ENCODE assay signal across 35 cellular contexts in genomic region chr3:2711081-2711480, GRCh38.
"Had no signal": no experiment of that assay in that cellular context is flagged by ENCODE, and none has a peak within 500 bp of the region (broad histone marks: within the 10 kb centered on the region; RNA-seq: fewer than 3 reads in every experiment).

No MANE protein-coding gene starts in this region.

- FAIRE-seq: astrocyte, TTC549 had no signal

- H3K4me1 ChIP-seq: adrenal gland, body of pancreas, breast epithelium had no signal

- H3K36me3 Mint-ChIP-seq: activated CD4-positive, alpha-beta memory T cell treated with anti-CD3 and anti-CD28 coated beads for 36 hours; activated naive CD4-positive, alpha-beta T cell treated with anti-CD3 and anti-CD28 coated beads, Interleukin-2, amount 50 U/mL, for 72 hours; activated naive CD8-positive, alpha-beta T cell treated with anti-CD3 and anti-CD28 coated beads for 36 hours had no signal

- H3K27ac Mint-ChIP-seq: activated B cell treated with CpG ODN at 0.5 μM for 24 hours; activated CD4-positive, alpha-beta memory T cell treated with anti-CD3 and anti-CD28 coated beads for 36 hours; activated CD4-positive, alpha-beta T cell treated with anti-CD3 and anti-CD28 coated beads, Interleukin-2, amount 10 ng/mL, durations not matched to agents 24 days and 14 days; activated CD8-positive, alpha-beta T cell treated with anti-CD3 and anti-CD28 coated beads for 36 hours; activated naive CD4-positive, alpha-beta T cell treated with anti-CD3 and anti-CD28 coated beads for 36 hours; activated naive CD4-positive, alpha-beta T cell treated with anti-CD3 and anti-CD28 coated beads, Interleukin-2, amount 50 U/mL, for 72 hours; activated naive CD8-positive, alpha-beta T cell treated with anti-CD3 and anti-CD28 coated beads for 36 hours; activated T-cell treated with anti-CD3 and anti-CD28 coated beads, Interleukin-2, amount 50 U/mL, for 72 hours; activated T-helper 1 cell treated with anti-CD3 and anti-CD28 coated beads, Interleukin-12 subunit alpha, Interleukin-12 subunit beta, Interleukin-2, Interleukin-4 antibody, amounts not matched to agents 30 ng/mL and 10 ng/mL and 1 ng/mL, durations not matched to agents 14 hours and 24 hours and 36 hours; activated T-helper 17 cell treated with anti-CD3 and anti-CD28 coated beads, Interleukin-2, amount 50 U/mL, for 72 hours; T-helper 2 cell treated with Interferon-gamma antibody and Interleukin-4, amounts not matched to agents 5 μg/mL and 100 μg/mL, for 36 hours had no signal

- H3K36me3 ChIP-seq: adrenal gland, brain microvascular endothelial cell, breast epithelium had no signal

- H3K27me3 Mint-ChIP-seq: activated B cell treated with CpG ODN at 0.5 μM for 24 hours; activated CD4-positive, alpha-beta memory T cell treated with anti-CD3 and anti-CD28 coated beads for 36 hours; activated CD4-positive, alpha-beta T cell treated with anti-CD3 and anti-CD28 coated beads, Interleukin-2, amount 10 ng/mL, durations not matched to agents 24 days and 14 days; activated CD8-positive, alpha-beta T cell treated with anti-CD3 and anti-CD28 coated beads for 36 hours; activated naive CD8-positive, alpha-beta T cell treated with anti-CD3 and anti-CD28 coated beads for 36 hours; activated T-helper 17 cell treated with anti-CD3 and anti-CD28 coated beads, Interleukin-2, amount 50 U/mL, for 72 hours had no signal

- H3K27ac ChIP-seq: adrenal gland, body of pancreas, brain microvascular endothelial cell, breast epithelium, VCaP had no signal

- H3K27me3 ChIP-seq: adrenal gland, body of pancreas, brain microvascular endothelial cell, breast epithelium had no signal

- H3K4me3 ChIP-seq: adrenal gland, body of pancreas, breast epithelium had no signal

- H3K4me1 Mint-ChIP-seq: activated B cell treated with CpG ODN at 0.5 μM for 24 hours; activated CD4-positive, alpha-beta T cell treated with anti-CD3 and anti-CD28 coated beads, Interleukin-2, amount 10 ng/mL, durations not matched to agents 24 days and 14 days; activated naive CD8-positive, alpha-beta T cell treated with anti-CD3 and anti-CD28 coated beads for 36 hours; activated T-helper 17 cell treated with anti-CD3 and anti-CD28 coated beads, Interleukin-2, amount 50 U/mL, for 72 hours had no signal

- DNase-seq: activated B cell treated with CpG ODN at 0.5 μM for 24 hours; activated CD4-positive, alpha-beta memory T cell treated with anti-CD3 and anti-CD28 coated beads for 36 hours; activated CD4-positive, alpha-beta T cell treated with anti-CD3 and anti-CD28 coated beads for 4 hours; activated CD4-positive, alpha-beta T cell treated with anti-CD3 and anti-CD28 coated beads, Interleukin-2, amount 10 ng/mL, durations not matched to agents 24 days and 14 days; activated CD4-positive, alpha-beta T cell treated with anti-CD3 and anti-CD28 coated beads, Interleukin-2, amount 50 U/mL, for 1 hour; activated CD4-positive, alpha-beta T cell treated with anti-CD3 and anti-CD28 coated beads, Interleukin-2, amount 50 U/mL, for 4 hours; activated CD4-positive, CD25-positive, alpha-beta regulatory T cell treated with anti-CD3 and anti-CD28 coated beads, Interleukin-2, amount 50 U/mL, for 72 hours; activated CD8-positive, alpha-beta memory T cell treated with anti-CD3 and anti-CD28 coated beads, Interleukin-2, amount 50 U/mL, for 4 hours; activated CD8-positive, alpha-beta T cell treated with anti-CD3 and anti-CD28 coated beads for 36 hours; activated effector memory CD4-positive, alpha-beta T cell treated with anti-CD3 and anti-CD28 coated beads, Interleukin-2, amount 50 U/mL, for 16 hours; activated gamma-delta T cell treated with Interleukin-2 at 50 U/mL for 16 hours; activated naive CD4-positive, alpha-beta T cell; activated naive CD4-positive, alpha-beta T cell treated with anti-CD3 and anti-CD28 coated beads for 36 hours; activated naive CD4-positive, alpha-beta T cell treated with anti-CD3 and anti-CD28 coated beads, Interleukin-2, amount 50 U/mL, for 16 hours; activated naive CD8-positive, alpha-beta T cell treated with anti-CD3 and anti-CD28 coated beads for 36 hours; activated T-cell treated with anti-CD3 and anti-CD28 coated beads for 4 hours; activated T-cell treated with anti-CD3 and anti-CD28 coated beads, Interleukin-2, amount 50 U/mL, for 1 hour; activated T-cell treated with anti-CD3 and anti-CD28 coated beads, Interleukin-2, amount 50 U/mL, for 4 hours; activated T-cell treated with anti-CD3 and anti-CD28 coated beads, Interleukin-2, amount 50 U/mL, for 72 hours; adrenal gland; amniotic stem cell; aorta; body of pancreas; brain microvascular endothelial cell; central memory CD4-positive, alpha-beta T cell; T-helper 2 cell; T-helper 9 cell had no signal

- ATAC-seq: activated CD8-positive, alpha-beta T cell treated with anti-CD3 and anti-CD28 coated beads for 36 hours; activated naive CD4-positive, alpha-beta T cell treated with anti-CD3 and anti-CD28 coated beads, Interleukin-2, amount 50 U/mL, for 72 hours; activated T-cell treated with anti-CD3 and anti-CD28 coated beads, Interleukin-2, amount 50 U/mL, for 4 hours; activated T-cell treated with anti-CD3 and anti-CD28 coated beads, Interleukin-2, amount 50 U/mL, for 72 hours; activated T-helper 17 cell treated with anti-CD3 and anti-CD28 coated beads, Interleukin-2, amount 50 U/mL, for 72 hours; body of pancreas had no signal

- H3K9me3 Mint-ChIP-seq: activated B cell treated with CpG ODN at 0.5 μM for 24 hours; activated CD4-positive, alpha-beta memory T cell treated with anti-CD3 and anti-CD28 coated beads for 36 hours; activated CD4-positive, alpha-beta T cell treated with anti-CD3 and anti-CD28 coated beads, Interleukin-2, amount 10 ng/mL, durations not matched to agents 24 days and 14 days; activated CD8-positive, alpha-beta T cell treated with anti-CD3 and anti-CD28 coated beads for 36 hours; activated naive CD4-positive, alpha-beta T cell treated with anti-CD3 and anti-CD28 coated beads for 36 hours; activated naive CD4-positive, alpha-beta T cell treated with anti-CD3 and anti-CD28 coated beads, Interleukin-2, amount 50 U/mL, for 72 hours; activated naive CD8-positive, alpha-beta T cell treated with anti-CD3 and anti-CD28 coated beads for 36 hours; activated T-cell treated with anti-CD3 and anti-CD28 coated beads, Interleukin-2, amount 50 U/mL, for 4 hours; activated T-cell treated with anti-CD3 and anti-CD28 coated beads, Interleukin-2, amount 50 U/mL, for 72 hours; activated T-helper 1 cell treated with anti-CD3 and anti-CD28 coated beads, Interleukin-12 subunit alpha, Interleukin-12 subunit beta, Interleukin-2, Interleukin-4 antibody, amounts not matched to agents 30 ng/mL and 10 ng/mL and 1 ng/mL, durations not matched to agents 14 hours and 24 hours and 36 hours; activated T-helper 17 cell treated with anti-CD3 and anti-CD28 coated beads, Interleukin-2, amount 50 U/mL, for 72 hours; T-helper 2 cell treated with Interferon-gamma antibody and Interleukin-4, amounts not matched to agents 5 μg/mL and 100 μg/mL, for 36 hours had no signal

- H3K4me3 Mint-ChIP-seq: activated B cell treated with CpG ODN at 0.5 μM for 24 hours; activated CD4-positive, alpha-beta memory T cell treated with anti-CD3 and anti-CD28 coated beads for 36 hours; activated CD4-positive, alpha-beta T cell treated with anti-CD3 and anti-CD28 coated beads, Interleukin-2, amount 10 ng/mL, durations not matched to agents 24 days and 14 days; activated CD8-positive, alpha-beta T cell treated with anti-CD3 and anti-CD28 coated beads for 36 hours; activated naive CD4-positive, alpha-beta T cell treated with anti-CD3 and anti-CD28 coated beads for 36 hours; activated naive CD8-positive, alpha-beta T cell treated with anti-CD3 and anti-CD28 coated beads for 36 hours; activated T-cell treated with anti-CD3 and anti-CD28 coated beads, Interleukin-2, amount 50 U/mL, for 4 hours; activated T-cell treated with anti-CD3 and anti-CD28 coated beads, Interleukin-2, amount 50 U/mL, for 72 hours; activated T-helper 1 cell treated with anti-CD3 and anti-CD28 coated beads, Interleukin-12 subunit alpha, Interleukin-12 subunit beta, Interleukin-2, Interleukin-4 antibody, amounts not matched to agents 30 ng/mL and 10 ng/mL and 1 ng/mL, durations not matched to agents 14 hours and 24 hours and 36 hours; activated T-helper 17 cell treated with anti-CD3 and anti-CD28 coated beads, Interleukin-2, amount 50 U/mL, for 72 hours; T-helper 2 cell treated with Interferon-gamma antibody and Interleukin-4, amounts not matched to agents 5 μg/mL and 100 μg/mL, for 36 hours had no signal
